1 cellular context compared by ENCODE assay signal in genomic region chr2:3587021-3587420, GRCh38.
TF ChIP-seq lines count a peak whose summit lies in the region.

No MANE protein-coding gene starts in this region.

TF ChIP-seq in HepG2, 621 proteins besides CTCF, POLR2A, EP300 and RAD21:
- TF ChIP-seq THRA (CRISPR knock-in tag; IDR thresholded peaks at IDR 0.05; ENCODE audit: borderline replicate concordance) (no peak), KLF12 (CRISPR knock-in tag; IDR thresholded peaks at IDR 0.05; ENCODE audit: borderline replicate concordance) (no peak), PRMT3 (CRISPR knock-in tag; IDR thresholded peaks at IDR 0.05; ENCODE audit: borderline replicate concordance, low read depth) (no peak), PRDM4 (CRISPR knock-in tag; IDR thresholded peaks at IDR 0.05; ENCODE audit: borderline replicate concordance) (no peak), POGZ (CRISPR knock-in tag; IDR thresholded peaks at IDR 0.05) (no peak), ZNF766 (CRISPR knock-in tag; IDR thresholded peaks at IDR 0.05; ENCODE audit: borderline replicate concordance) (no peak), ZNF850 (CRISPR knock-in tag; conservative IDR thresholded peaks at IDR 0.05) (no peak), ZNF562 (CRISPR knock-in tag; IDR thresholded peaks at IDR 0.05; ENCODE audit: borderline replicate concordance) (no peak), ZNF605 (CRISPR knock-in tag; IDR thresholded peaks at IDR 0.05) (no peak), ZNF441 (CRISPR knock-in tag; IDR thresholded peaks at IDR 0.05; ENCODE audit: borderline replicate concordance) (no peak), SMAD1 (CRISPR knock-in tag; IDR thresholded peaks at IDR 0.05; ENCODE audit: borderline replicate concordance, low read depth) (no peak), JDP2 (CRISPR knock-in tag; IDR thresholded peaks at IDR 0.05; ENCODE audit: borderline replicate concordance) (no peak), ZNF713 (CRISPR knock-in tag; IDR thresholded peaks at IDR 0.05) (no peak), REXO4 (CRISPR knock-in tag; IDR thresholded peaks at IDR 0.05; ENCODE audit: borderline replicate concordance) (no peak), SMYD3 (CRISPR knock-in tag; IDR thresholded peaks at IDR 0.05) (no peak)
